In the genomic region with DNA sequence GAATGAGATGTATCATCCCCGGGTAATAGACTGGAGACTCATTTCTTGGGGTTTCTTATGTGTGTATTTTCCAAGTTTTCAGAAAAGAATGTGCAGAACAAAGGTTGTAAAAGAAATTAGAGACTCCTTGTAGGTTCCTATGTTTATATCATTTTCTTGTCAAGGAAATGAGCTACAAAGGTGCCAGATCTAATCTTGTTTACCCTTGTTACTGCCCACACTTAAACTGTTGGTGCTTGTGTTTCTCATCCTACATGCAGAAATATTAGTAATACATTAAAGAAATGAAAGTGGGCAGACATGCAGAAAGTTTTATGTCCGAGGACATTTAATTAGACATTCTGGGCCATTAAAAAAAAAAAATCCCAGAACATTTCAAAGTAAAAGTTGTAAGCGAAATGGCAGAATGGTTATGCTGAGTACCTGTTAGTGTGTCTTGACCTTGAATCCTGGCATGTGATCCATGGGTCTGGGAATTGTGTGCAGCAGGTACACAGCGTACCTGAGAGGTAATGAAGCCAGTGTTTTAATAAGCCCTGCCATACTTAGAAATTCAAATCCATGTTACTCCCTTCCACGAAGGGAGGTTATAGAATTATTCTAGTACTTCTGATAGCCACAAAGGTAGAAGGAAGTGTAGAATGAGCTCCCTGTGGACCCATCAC, we compare ENCODE assay signal across 24 cellular contexts.
DNase-seq lines count a peak whose midpoint lies in the region; ATAC-seq, FAIRE-seq and TF ChIP-seq lines count a peak whose summit lies in the region.
"Had no signal": no experiment of that assay in that cellular context is flagged by ENCODE, and none has a peak within 500 bp of the region (broad histone marks: within the 10 kb centered on the region; RNA-seq: fewer than 3 reads in every experiment).

No MANE protein-coding gene starts in this region.

- no peak for TF ChIP-seq EP300 in transverse colon (IDR thresholded peaks at IDR 0.05; ENCODE audit: low read depth)

- H3K27me3 Mint-ChIP-seq in T-helper 17 cell = no peaks in the 10 kb centered on the region
- H3K27me3 Mint-ChIP-seq: CD4-positive, alpha-beta T cell had no signal

- H3K36me3 Mint-ChIP-seq in T-helper 17 cell (ENCODE audit: low read depth) = peaks cover 11% of the 10 kb centered on the region

- in situ Hi-C loops in transverse colon (cut with MboI; ENCODE audit: low pct_ligation_motif_present in 1 of 4, low pct_unique_long_range_greater_than_20kb in 1 of 4, low sequenced_read_pairs in 3 of 4) = no loop called here

- TF ChIP-seq CTCF in LNCaP clone FGC (IDR thresholded peaks at IDR 0.05; ENCODE audit: control insufficient read depth, extremely low read depth, insufficient read depth) (no peak), pancreas (IDR thresholded peaks at IDR 0.05) (no peak), transverse colon (IDR thresholded peaks at IDR 0.05) (no peak)

- H3K9me3 ChIP-seq in BLaER1 (no peaks in the 10 kb centered on the region; the same call in 1 of the 2 replicates), T-helper 17 cell (ENCODE audit: control insufficient read depth, low read length, poor library complexity, severe bottlenecking) (no peaks in the 10 kb centered on the region), pancreas (no peaks in the 10 kb centered on the region), small intestine (ENCODE audit: control insufficient read depth, low read depth) (no peaks in the 10 kb centered on the region), transverse colon (no peaks in the 10 kb centered on the region)

- no peak overlapping the region for H3K27ac ChIP-seq in BLaER1
- H3K27ac ChIP-seq in pancreas = peak overlapping the region in 2 of 4 donors; percentile 18 to 40
- no peak overlapping the region for H3K27ac ChIP-seq in small intestine (ENCODE audit: low read depth in 1 of 2, low read length in 1 of 2)
- no peak overlapping the region for H3K27ac ChIP-seq in transverse colon
- H3K27ac ChIP-seq: 22Rv1 had no signal

- DNase-seq in LNCaP clone FGC (ENCODE audit: low read depth) = peak; percentile 11
- DNase-seq in T-helper 17 cell = no peak
- DNase-seq in pancreas = peak in 3 of 6 donors; percentile 35 to 61 (median 54)
- no peak for DNase-seq in anterior cingulate cortex (lab: John Stamatoyannopoulos, UW)
- DNase-seq in small intestine = no peak
- DNase-seq in transverse colon = no peak
- DNase-seq: Calu3; CD4-positive, alpha-beta T cell; COR-L47; DMS53; DMS79 treated with DMSO at 0.1 percent for 48 hours; GF-D8 had no signal

- peaks cover 52% of the 10 kb centered on the region for H3K4me1 ChIP-seq in BLaER1
- peaks cover 0 to 9% (median 6%) of the 10 kb centered on the region in 3 donors for H3K4me1 ChIP-seq in pancreas
- no peaks in the 10 kb centered on the region for H3K4me1 ChIP-seq in small intestine (ENCODE audit: control insufficient read depth in 2 of 2, insufficient read depth in 1 of 2, low read depth in 1 of 2, low read length in 1 of 2)
- no peaks in the 10 kb centered on the region for H3K4me1 ChIP-seq in transverse colon

- H3K4me3 Mint-ChIP-seq in T-helper 17 cell = no peak overlapping the region
- H3K4me3 Mint-ChIP-seq: B cell; CD14-positive monocyte; CD4-positive, alpha-beta T cell; GM23338; H9 had no signal

- H3K27me3 ChIP-seq in BLaER1 (no peaks in the 10 kb centered on the region), pancreas (no peaks in the 10 kb centered on the region), small intestine (ENCODE audit: control insufficient read depth in 2 of 2, insufficient read depth in 2 of 2, low read length in 2 of 2) (no peaks in the 10 kb centered on the region), transverse colon (no peaks in the 10 kb centered on the region)
- H3K27me3 ChIP-seq: BLaER1 treated with 17β-estradiol and CSF1 and Interleukin-3, amounts not matched to agents 10 nM and 100 nM had no signal

- H3K36me3 ChIP-seq in BLaER1 = no peaks in the 10 kb centered on the region
- no peaks in the 10 kb centered on the region for H3K36me3 ChIP-seq in pancreas
- peaks cover 0 to 2% of the 10 kb centered on the region in 2 donors for H3K36me3 ChIP-seq in small intestine (ENCODE audit: control insufficient read depth in 2 of 2, insufficient read depth in 2 of 2, low read length in 2 of 2)
- peaks cover 0 to 4% (median 0%) of the 10 kb centered on the region in 4 donors for H3K36me3 ChIP-seq in transverse colon

- H3K27ac Mint-ChIP-seq in T-helper 17 cell = peak overlapping the region; percentile 61
- H3K27ac Mint-ChIP-seq: B cell; CD4-positive, alpha-beta T cell; GM23338; H9 had no signal

- 44% methylated on average over 5 of the region's 5 CpGs for WGBS in pancreas, 2 donors
- 76 to 83% (median 82%) methylated on average over 5 of the region's 5 CpGs for WGBS in small intestine, 3 donors
- 81 to 86% methylated on average over 4 to 5 of the region's 5 CpGs for WGBS in transverse colon (ENCODE audit: low coverage in 1 of 2), 2 donors

- no peak overlapping the region for H3K9ac ChIP-seq in BLaER1
- H3K9ac ChIP-seq: BLaER1 treated with 17β-estradiol and CSF1 and Interleukin-3, amounts not matched to agents 10 nM and 100 nM had no signal

- H3K4me1 Mint-ChIP-seq in T-helper 17 cell = peaks cover 3% of the 10 kb centered on the region
- H3K4me1 Mint-ChIP-seq: B cell, CD14-positive monocyte had no signal

- FAIRE-seq in pancreas (lab: Jason Lieb, UNC) (no peak), small intestine (lab: Jason Lieb, UNC) (no peak)
- FAIRE-seq: A204.1, GM12891, GM18507 had no signal

- H3K4me2 ChIP-seq in BLaER1 = peak overlapping the region; percentile 10; the same call in 1 of the 2 replicates
- H3K4me2 ChIP-seq: GM23338 had no signal

- H3K4me3 ChIP-seq in BLaER1 (no peak overlapping the region), LNCaP clone FGC (ENCODE audit: low read depth, low read length) (no peak overlapping the region), pancreas (no peak overlapping the region), small intestine (ENCODE audit: low read depth in 1 of 2, low read length in 2 of 2) (no peak overlapping the region), transverse colon (no peak overlapping the region)
- H3K4me3 ChIP-seq: BLaER1 treated with 17β-estradiol and CSF1 and Interleukin-3, amounts not matched to agents 10 nM and 100 nM; GM23338 had no signal

- TF ChIP-seq POLR2A in transverse colon (IDR thresholded peaks at IDR 0.05) = no peak

- no peak for ATAC-seq in T-helper 17 cell
- peak; percentile 83 to 96 (median 92) for ATAC-seq in pancreas
- ATAC-seq in HG02973 (IDR thresholded peaks at IDR 0.05; ENCODE audit: unreplicated experiment) = no peak
- ATAC-seq: GM23338, HCT116 had no signal

- no peaks in the 10 kb centered on the region for H4K20me1 ChIP-seq in BLaER1

- intact Hi-C loops in pancreas (cut with DNase I) = no loop called here
- intact Hi-C loops in transverse colon (cut with DNase I; ENCODE audit: low total_unique reads) = no loop called here

Comparison
In these comparisons a context has a peak if more than half of its experiments do, and no peak if none do; other contexts are left out.
1. ATAC-seq: peak in pancreas (4 of 4); none in T-helper 17 cell (single experiment) and HG02973 (single experiment).